15 cellular contexts compared by ENCODE assay signal in genomic region chr20:56433880-56434255, GRCh38. TPM values are rescaled to one million over a fixed set of nuclear protein-coding genes. Genes with fewer than 3 reads are reported as not detected.
DNase-seq lines count a peak whose midpoint lies in the region; ATAC-seq, FAIRE-seq and TF ChIP-seq lines count a peak whose summit lies in the region.
"Had no signal": no experiment of that assay in that cellular context is flagged by ENCODE, and none has a peak within 500 bp of the region (broad histone marks: within the 10 kb centered on the region; RNA-seq: fewer than 3 reads in every experiment).

No MANE protein-coding gene starts in this region.

- FAIRE-seq in astrocyte (lab: Jason Lieb, UNC) (no peak), H54 (lab: Jason Lieb, UNC) (no peak)
- FAIRE-seq: bronchial epithelial cell had no signal

- H3K4me3 Mint-ChIP-seq in astrocyte (ENCODE audit: unreplicated experiment) = no peak overlapping the region
- H3K4me3 Mint-ChIP-seq: stimulated activated naive B cell treated with anti-CD40 and anti-IgM and Interleukin-4, amounts not matched to agents 10 μg/mL and 1 μg/mL and 100 μg/mL, for 72 hours; T-helper 1 cell treated with Interleukin-12 subunit alpha and Interleukin-12 subunit beta and Interleukin-4 antibody, amounts not matched to agents 30 μg/mL and 1 μg/mL, for 36 hours had no signal

- ATAC-seq in foreskin keratinocyte = no peak
- ATAC-seq: stimulated activated naive B cell treated with anti-CD40 and anti-IgM and Interleukin-4, amounts not matched to agents 10 μg/mL and 1 μg/mL and 100 μg/mL, for 72 hours had no signal

- H3K27me3 ChIP-seq in astrocyte (ENCODE audit: insufficient read depth, low read length) (no peaks in the 10 kb centered on the region), foreskin keratinocyte (no peaks in the 10 kb centered on the region)

- no peaks in the 10 kb centered on the region for H3K27me3 Mint-ChIP-seq in astrocyte (ENCODE audit: low read depth, unreplicated experiment)

- no peak overlapping the region for H3K27ac Mint-ChIP-seq in astrocyte (ENCODE audit: unreplicated experiment)
- H3K27ac Mint-ChIP-seq: stimulated activated naive B cell treated with anti-CD40 and anti-IgM and Interleukin-4, amounts not matched to agents 10 μg/mL and 1 μg/mL and 100 μg/mL, for 72 hours had no signal

- peak overlapping the region; percentile 6 for H2AFZ ChIP-seq in astrocyte (ENCODE audit: low read depth, low read length)

- no peak overlapping the region for H3K4me3 ChIP-seq in AG09309 (ENCODE audit: control insufficient read depth, low read depth, low read length)
- H3K4me3 ChIP-seq in astrocyte (ENCODE audit: insufficient read depth, low read depth, low read length) = no peak overlapping the region

- DNase-seq in AG09309 (ENCODE audit: low read depth) = peak; percentile 60
- peak; percentile 73 for DNase-seq in EH (ENCODE audit: low read depth)
- peak; percentile 92 for DNase-seq in astrocyte (ENCODE audit: low read depth)
- DNase-seq in iris pigment epithelial cell (ENCODE audit: low read depth) = peak; percentile 89
- DNase-seq in LoVo (ENCODE audit: low spot score) = no peak
- no peak for DNase-seq in NCI-H2196 (lab: John Stamatoyannopoulos, UW; ENCODE audit: unreplicated experiment)
- no peak for DNase-seq in foreskin keratinocyte
- DNase-seq in H54 (ENCODE audit: insufficient read length, low spot score) = no peak
- DNase-seq: DMS53; erythroblast; nucleus accumbens; OCI-M1; stimulated activated naive B cell treated with anti-CD40 and anti-IgM and Interleukin-4, amounts not matched to agents 10 μg/mL and 1 μg/mL and 100 μg/mL, for 72 hours had no signal

- peaks cover 4% of the 10 kb centered on the region for H3K9me3 Mint-ChIP-seq in astrocyte (ENCODE audit: unreplicated experiment)

- H3K36me3 Mint-ChIP-seq in astrocyte (ENCODE audit: low read depth, unreplicated experiment) = no peaks in the 10 kb centered on the region

- peaks cover 34% of the 10 kb centered on the region for H3K4me1 ChIP-seq in astrocyte (ENCODE audit: insufficient read depth, low read length)
- peaks cover 8% of the 10 kb centered on the region for H3K4me1 ChIP-seq in foreskin keratinocyte

- no peak for TF ChIP-seq POLR2A in H54 (IDR thresholded peaks at IDR 0.05; ENCODE audit: low read depth, low read length)

- no peaks in the 10 kb centered on the region for H4K20me1 ChIP-seq in astrocyte (ENCODE audit: insufficient read depth, low read length)

- no peaks in the 10 kb centered on the region for H3K79me2 ChIP-seq in astrocyte (ENCODE audit: insufficient read depth, low read length)

- peak overlapping the region; percentile 86 for H3K27ac ChIP-seq in astrocyte (ENCODE audit: low read depth, low read length)
- H3K27ac ChIP-seq in foreskin keratinocyte = no peak overlapping the region

- H3K9ac ChIP-seq in astrocyte (ENCODE audit: low read length) = peak overlapping the region; percentile 71

- H3K4me2 ChIP-seq in astrocyte (ENCODE audit: low read length) = peak overlapping the region; percentile 36

- TF ChIP-seq CTCF in AG09309 (IDR thresholded peaks at IDR 0.05; ENCODE audit: control insufficient read depth, insufficient read depth, low read depth, low read length, missing control alignments) (no peak), astrocyte (IDR thresholded peaks at IDR 0.05; ENCODE audit: insufficient read depth, low read depth, low read length) (no peak), foreskin keratinocyte (conservative IDR thresholded peaks at IDR 0.05) (no peak)

- no peaks in the 10 kb centered on the region for H3K36me3 ChIP-seq in astrocyte (ENCODE audit: insufficient read depth, low read length)

- no peaks in the 10 kb centered on the region for H3K9me3 ChIP-seq in astrocyte (ENCODE audit: insufficient read depth, low read depth, low read length)

- peaks cover 25% of the 10 kb centered on the region for H3K4me1 Mint-ChIP-seq in astrocyte (ENCODE audit: low read depth, unreplicated experiment)

RNA-seq across cellular contexts. Expression of gene CASS4, which starts 21.8 kb away (rescaled TPM):
- total RNA-seq in astrocyte = 2.3 and 2.5 TPM in 2 replicates
- not detected in 2 replicates for total RNA-seq in foreskin keratinocyte
- 0.01 TPM in 1 of 2 replicates, not detected in the other for polyA plus RNA-seq in foreskin keratinocyte
- total RNA-seq: bronchial epithelial cell had no signal

RNA-seq across cellular contexts. Expression of gene RTF2, which starts 34.6 kb away (rescaled TPM):
- 76.5 and 81.4 TPM in 2 replicates for total RNA-seq in astrocyte
- total RNA-seq in foreskin keratinocyte = 56.0 and 58.9 TPM in 2 replicates
- 67.1 and 76.1 TPM in 2 replicates for polyA plus RNA-seq in foreskin keratinocyte

RNA-seq across cellular contexts. Expression of gene CSTF1, which starts 41.4 kb away (rescaled TPM):
- total RNA-seq in astrocyte (28.5 and 30.3 TPM in 2 replicates), foreskin keratinocyte (39.8 and 40.2 TPM in 2 replicates)
- 20.5 and 25.1 TPM in 2 replicates for polyA plus RNA-seq in foreskin keratinocyte

RNA-seq across cellular contexts. Expression of gene AURKA, which starts 41.9 kb away (rescaled TPM):
- total RNA-seq in astrocyte (10.4 and 14.8 TPM in 2 replicates), foreskin keratinocyte (59.4 and 77.9 TPM in 2 replicates)
- polyA plus RNA-seq in foreskin keratinocyte = 38.0 and 57.6 TPM in 2 replicates

Comparison
In these comparisons a context has a peak if more than half of its experiments do, and no peak if none do; other contexts are left out.
1. DNase-seq: peak in AG09309 (single experiment), EH (single experiment), astrocyte (single experiment) and iris pigment epithelial cell (single experiment); none in LoVo (single experiment), NCI-H2196 (single experiment), foreskin keratinocyte (0 of 2) and H54 (single experiment).